Comparison of ENCODE assay signal across 29 cellular contexts in the genomic region with DNA sequence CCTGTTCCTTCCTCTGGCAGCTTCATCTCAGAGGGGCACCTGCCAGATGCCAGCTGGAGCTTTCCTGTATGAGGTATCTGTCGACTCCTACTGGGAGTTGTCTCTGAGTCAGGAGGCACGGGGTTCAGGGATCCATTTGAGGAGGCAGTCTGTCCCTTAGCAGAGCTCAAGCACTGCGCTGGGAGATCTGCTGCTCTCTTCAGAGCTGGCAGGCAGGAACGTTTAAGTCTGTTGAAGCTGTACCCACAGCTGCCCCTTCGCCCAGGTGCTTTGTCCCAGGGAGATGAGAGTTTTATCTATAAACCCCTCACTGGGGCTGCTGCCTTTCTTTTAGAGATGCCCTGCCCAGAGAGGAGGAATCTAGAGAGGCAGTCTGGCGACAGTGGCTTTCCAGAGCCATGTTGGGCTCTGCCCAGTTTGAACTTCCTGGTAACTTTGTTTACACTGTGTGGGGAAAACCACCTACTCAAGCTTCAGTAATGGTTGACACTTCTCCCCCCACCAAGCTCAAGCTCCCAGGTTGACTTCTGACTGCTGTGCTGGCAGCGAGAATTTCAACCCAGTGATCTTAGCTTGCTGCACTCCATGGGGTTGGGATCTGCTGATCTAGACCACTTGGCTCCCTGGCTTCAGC.
"Had no signal": no experiment of that assay in that cellular context is flagged by ENCODE, and none has a peak within 500 bp of the region (broad histone marks: within the 10 kb centered on the region; RNA-seq: fewer than 3 reads in every experiment).

No MANE protein-coding gene starts in this region.

- H3K9me3 ChIP-seq: testis, thoracic aorta, thyroid gland, upper lobe of right lung, uterus, vagina had no signal

- ATAC-seq: stimulated activated effector memory CD8-positive, alpha-beta T cell treated with anti-CD3 and anti-CD28 coated beads, Interleukin-12 subunit alpha, Interleukin-12 subunit beta, amount 100 ng/mL, for 72 hours; stimulated activated memory B cell treated with anti-CD40 and anti-IgM and Interleukin-4, amounts not matched to agents 10 μg/mL and 1 μg/mL and 100 μg/mL, for 72 hours; stimulated activated naive B cell treated with anti-CD40 and anti-IgM and Interleukin-4, amounts not matched to agents 10 μg/mL and 1 μg/mL and 100 μg/mL, for 72 hours; stimulated activated naive CD8-positive, alpha-beta T cell treated with anti-CD3 and anti-CD28 coated beads, Interleukin-15, amount 100 ng/mL, for 72 hours; stimulated activated naive CD8-positive, alpha-beta T cell treated with anti-CD3 and anti-CD28 coated beads, Interleukin-15, Interleukin-2, amounts not matched to agents 100 U/mL and 50 U/mL, for 24 hours; upper lobe of right lung had no signal

- H3K4me3 ChIP-seq: stomach, suprapubic skin, testis, thoracic aorta, thyroid gland, tibial artery, tibial nerve, transverse colon, upper lobe of left lung, upper lobe of right lung, uterus, vagina had no signal

- H3K27me3 ChIP-seq: stomach, suprapubic skin, testis, thyroid gland, tibial artery, tibial nerve, transverse colon, upper lobe of left lung, upper lobe of right lung, uterus, vagina had no signal

- H3K4me3 Mint-ChIP-seq: stimulated activated effector memory CD8-positive, alpha-beta T cell treated with anti-CD3 and anti-CD28 coated beads, Interleukin-12 subunit alpha, Interleukin-12 subunit beta, amount 100 ng/mL, for 72 hours; stimulated activated memory B cell treated with anti-CD40 and anti-IgM and Interleukin-4, amounts not matched to agents 10 μg/mL and 1 μg/mL and 100 μg/mL, for 72 hours; stimulated activated naive B cell treated with anti-CD40 and anti-IgM and Interleukin-4, amounts not matched to agents 10 μg/mL and 1 μg/mL and 100 μg/mL, for 72 hours; stimulated activated naive CD8-positive, alpha-beta T cell treated with anti-CD3 and anti-CD28 coated beads, Interleukin-15, amount 100 ng/mL, for 72 hours; stimulated activated naive CD8-positive, alpha-beta T cell treated with anti-CD3 and anti-CD28 coated beads, Interleukin-15, Interleukin-2, amounts not matched to agents 100 ng/mL and 50 ng/mL, for 24 hours; type B pancreatic cell had no signal

- H3K27ac Mint-ChIP-seq: stimulated activated effector memory CD8-positive, alpha-beta T cell treated with anti-CD3 and anti-CD28 coated beads, Interleukin-12 subunit alpha, Interleukin-12 subunit beta, amount 100 ng/mL, for 72 hours; stimulated activated memory B cell treated with anti-CD40 and anti-IgM and Interleukin-4, amounts not matched to agents 10 μg/mL and 1 μg/mL and 100 μg/mL, for 72 hours; stimulated activated naive B cell treated with anti-CD40 and anti-IgM and Interleukin-4, amounts not matched to agents 10 μg/mL and 1 μg/mL and 100 μg/mL, for 72 hours; stimulated activated naive CD8-positive, alpha-beta T cell treated with anti-CD3 and anti-CD28 coated beads, Interleukin-15, amount 100 ng/mL, for 72 hours; stimulated activated naive CD8-positive, alpha-beta T cell treated with anti-CD3 and anti-CD28 coated beads, Interleukin-15, Interleukin-2, amounts not matched to agents 100 ng/mL and 50 ng/mL, for 24 hours; type B pancreatic cell had no signal

- H3K4me1 ChIP-seq: stomach, suprapubic skin, testis, thyroid gland, tibial artery, tibial nerve, transverse colon, upper lobe of left lung, upper lobe of right lung, uterus, vagina had no signal

- H3K27ac ChIP-seq: stomach, suprapubic skin, testis, thoracic aorta, thyroid gland, tibial artery, tibial nerve, transverse colon, upper lobe of left lung, upper lobe of right lung, uterus, vagina had no signal

- H3K36me3 Mint-ChIP-seq: stimulated activated effector memory CD8-positive, alpha-beta T cell treated with anti-CD3 and anti-CD28 coated beads, Interleukin-12 subunit alpha, Interleukin-12 subunit beta, amount 100 ng/mL, for 72 hours; stimulated activated memory B cell treated with anti-CD40 and anti-IgM and Interleukin-4, amounts not matched to agents 10 μg/mL and 1 μg/mL and 100 μg/mL, for 72 hours; type B pancreatic cell had no signal

- DNase-seq: stimulated activated CD4-positive, alpha-beta T cell treated with anti-CD3 and anti-CD28 coated beads, Interleukin-2, amount 100 ng/mL, for 48 hours; stimulated activated CD4-positive, alpha-beta T cell treated with anti-CD3 and anti-CD28 coated beads, Interleukin-4, amount 100 ng/mL, for 1 hour; stimulated activated CD4-positive, alpha-beta T cell treated with anti-CD3 and anti-CD28 coated beads, Interleukin-4, amount 100 ng/mL, for 24 hours; stimulated activated CD4-positive, alpha-beta T cell treated with anti-CD3 and anti-CD28 coated beads, Interleukin-4, amount 100 ng/mL, for 4 hours; stimulated activated CD8-positive, alpha-beta memory T cell treated with anti-CD3 and anti-CD28 coated beads, Interleukin-4, amount 100 ng/mL, for 48 hours; stimulated activated naive B cell treated with anti-CD40 and anti-IgM and Interleukin-4, amounts not matched to agents 10 μg/mL and 1 μg/mL and 100 μg/mL, for 72 hours; stimulated activated naive CD4-positive, alpha-beta T cell; stimulated activated naive CD4-positive, alpha-beta T cell treated with Interleukin-2 at 50 U/mL for 16 hours; stimulated activated naive CD8-positive, alpha-beta T cell treated with anti-CD3 and anti-CD28 coated beads, Interleukin-15, amount 100 ng/mL, for 72 hours; stimulated activated naive CD8-positive, alpha-beta T cell treated with anti-CD3 and anti-CD28 coated beads, Interleukin-15, Interleukin-2, amounts not matched to agents 100 U/mL and 50 U/mL, for 24 hours; stomach; substantia nigra; testis; thyroid gland; tibial artery; transverse colon; trophoblast cell; upper lobe of right lung; uterus had no signal

- H3K36me3 ChIP-seq: stomach, suprapubic skin, thoracic aorta, thyroid gland, tibial artery, tibial nerve, transverse colon, upper lobe of left lung, upper lobe of right lung, uterus, vagina had no signal

- H3K4me1 Mint-ChIP-seq: stimulated activated effector memory CD8-positive, alpha-beta T cell treated with anti-CD3 and anti-CD28 coated beads, Interleukin-12 subunit alpha, Interleukin-12 subunit beta, amount 100 ng/mL, for 72 hours; stimulated activated memory B cell treated with anti-CD40 and anti-IgM and Interleukin-4, amounts not matched to agents 10 μg/mL and 1 μg/mL and 100 μg/mL, for 72 hours; stimulated activated naive B cell treated with anti-CD40 and anti-IgM and Interleukin-4, amounts not matched to agents 10 μg/mL and 1 μg/mL and 100 μg/mL, for 72 hours; stimulated activated naive CD8-positive, alpha-beta T cell treated with anti-CD3 and anti-CD28 coated beads, Interleukin-15, amount 100 ng/mL, for 72 hours had no signal

- FAIRE-seq: urothelium cell line had no signal
